Comparison of ENCODE assay signal across 21 cellular contexts in the genomic region with DNA sequence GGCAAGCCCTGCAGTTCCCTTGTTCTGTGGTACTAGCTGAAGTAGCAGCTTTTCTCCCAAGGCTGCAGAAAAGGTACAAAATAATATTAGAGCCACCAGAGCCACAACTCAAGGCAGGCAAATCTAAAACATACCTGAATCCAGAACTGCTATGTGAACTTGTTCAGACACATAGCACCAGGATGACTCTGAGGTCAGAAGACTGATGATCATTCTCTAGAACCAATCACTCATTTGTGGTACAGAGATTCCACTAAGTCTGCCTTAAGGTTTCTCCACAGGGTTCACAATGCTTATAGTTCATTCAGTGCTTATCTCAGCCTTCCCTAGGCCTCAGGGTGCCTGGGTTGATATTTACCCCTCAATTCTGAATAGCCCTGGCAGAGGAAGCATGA.
"Had no signal": no experiment of that assay in that cellular context is flagged by ENCODE, and none has a peak within 500 bp of the region (broad histone marks: within the 10 kb centered on the region; RNA-seq: fewer than 3 reads in every experiment).

No MANE protein-coding gene starts in this region.

- H3K9me3 ChIP-seq: MG63, SJSA1 had no signal

- H3K4me1 ChIP-seq: SJSA1 had no signal

- DNase-seq: KBM-7, MG63, NCI-H1092, NCI-H1105 treated with DMSO at 0.1 percent for 48 hours, NCI-H1436, NCI-H187, NCI-H2029, NCI-H2081 treated with DMSO at 0.1 percent for 48 hours, NCI-H2171, NCI-H226, NCI-H446, NCI-H510A, NCI-H524 treated with DMSO at 0.1 percent for 48 hours, NCI-H69, NCI-H774, Right ventricle myocardium superior, RPMI8226, SIG-M5 had no signal

- H3K36me3 ChIP-seq: MG63, SJSA1 had no signal

- H3K27me3 ChIP-seq: MG63, SJSA1 had no signal

- FAIRE-seq: RCC 7860 had no signal

- H3K4me3 ChIP-seq: MG63, SJSA1, SK-N-MC had no signal

- H3K27ac ChIP-seq: SJSA1, SK-N-MC had no signal
